9 cellular contexts compared by ENCODE assay signal in genomic region chr3:184230081-184230602, GRCh38. TPM values are rescaled to one million over a fixed set of nuclear protein-coding genes. Genes with fewer than 3 reads are reported as not detected.
A peak's percentile ranks its signal among the peaks of the same experiment; 100 is the strongest.
DNase-seq lines count a peak whose midpoint lies in the region; ATAC-seq, FAIRE-seq and TF ChIP-seq lines count a peak whose summit lies in the region.
"Had no signal": no experiment of that assay in that cellular context is flagged by ENCODE, and none has a peak within 500 bp of the region (broad histone marks: within the 10 kb centered on the region; RNA-seq: fewer than 3 reads in every experiment).

No MANE protein-coding gene starts in this region.

- H3K27ac ChIP-seq in HEK293 (ENCODE audit: extremely low read depth, low read depth, low read length) (no peak overlapping the region), ascending aorta (no peak overlapping the region), mesodermal cell (ENCODE audit: low read depth, low read length, severe bottlenecking) (no peak overlapping the region)

- no peak for FAIRE-seq in urothelium cell line (lab: Jason Lieb, UNC)

- CTCF ChIA-PET in HEK293 (lab: Yijun Ruan, JAX): interaction anchor here (0.6 to 1.6 kb wide), 3 partner anchors 20 to 39 kb away, joined by 3 to 5 read pairs (median 3); partner anchors contain the start of gene CAMK2N2

- intact Hi-C loops in ascending aorta (cut with DNase I): no loop called here

- DNase-seq in BE2C (no peak), ascending aorta (ENCODE audit: low spot score in 2 of 2) (no peak), urothelium cell line (ENCODE audit: low spot score) (no peak)

- H3K4me1 ChIP-seq in BE2C (peaks cover 11% of the 10 kb centered on the region), HEK293 (ENCODE audit: control insufficient read depth, insufficient read depth, low read length) (no peaks in the 10 kb centered on the region), ascending aorta (peaks cover 10% of the 10 kb centered on the region in 2 donors), mesodermal cell (ENCODE audit: control insufficient read depth, insufficient read depth, low read length, poor library complexity, severe bottlenecking) (peaks cover 5% of the 10 kb centered on the region)

- POLR2A ChIA-PET in HEK293 (lab: Yijun Ruan, JAX): interaction anchor here (0.6 to 2.0 kb wide), 2 partner anchors 44 to 296 kb away, joined by 3 to 4 read pairs; partner anchors contain the start of gene ABCF3

- H3K36me3 ChIP-seq in BE2C (no peaks in the 10 kb centered on the region), HEK293 (ENCODE audit: control insufficient read depth in 2 of 2, insufficient read depth in 1 of 2, low read length in 2 of 2) (no peaks in the 10 kb centered on the region), ascending aorta (no peaks in the 10 kb centered on the region), mesodermal cell (ENCODE audit: control insufficient read depth, insufficient read depth, low read length) (no peaks in the 10 kb centered on the region)

- H3K9me3 ChIP-seq in BE2C: no peaks in the 10 kb centered on the region
- H3K9me3 ChIP-seq in HEK293 (ENCODE audit: control insufficient read depth, insufficient read depth, low read depth, low read length): no peaks in the 10 kb centered on the region
- H3K9me3 ChIP-seq in ascending aorta: no peaks in the 10 kb centered on the region
- H3K9me3 ChIP-seq in mesodermal cell (ENCODE audit: control insufficient read depth, low read length): no peaks in the 10 kb centered on the region

- H3K4me3 ChIP-seq in BE2C (ENCODE audit: low read depth, low read length): peak overlapping the region; percentile 55
- peak overlapping the region; percentile 70 for H3K4me3 ChIP-seq in HEK293 (ENCODE audit: low read depth, low read length)
- peak overlapping the region; percentile 66 to 76 for H3K4me3 ChIP-seq in ascending aorta
- H3K4me3 ChIP-seq in mesodermal cell (ENCODE audit: extremely low read depth, insufficient read depth, low read length, poor library complexity, severe bottlenecking): peak overlapping the region; percentile 22

- WGBS in mesodermal cell (ENCODE audit: insufficient coverage in 2 of 2), 2 experiments: 3% methylated on average over 31 to 60 of the region's 61 CpGs

- H3K27me3 ChIP-seq in BE2C (peaks cover 26% of the 10 kb centered on the region), ascending aorta (peaks cover 25% of the 10 kb centered on the region)

- TF ChIP-seq CTCF in BE2C (IDR thresholded peaks at IDR 0.05; ENCODE audit: low read depth, low read length) (no peak), HEK293 (tag by site-specific recombination; IDR thresholded peaks at IDR 0.05) (no peak), ascending aorta (IDR thresholded peaks at IDR 0.05) (no peak)

- ATAC-seq in HG03159 (IDR thresholded peaks at IDR 0.05; ENCODE audit: unreplicated experiment) (no peak), GM21515 (IDR thresholded peaks at IDR 0.05; ENCODE audit: unreplicated experiment) (no peak), HG03571 (IDR thresholded peaks at IDR 0.05; ENCODE audit: unreplicated experiment) (no peak)

TF ChIP-seq in HEK293, 187 proteins besides CTCF, POLR2A, EP300 and RAD21:
- TF ChIP-seq ZFHX2 (tag by site-specific recombination; conservative IDR thresholded peaks at IDR 0.05) (peak; percentile 91), ZFP41 (tag by site-specific recombination; IDR thresholded peaks at IDR 0.05; ENCODE audit: borderline replicate concordance) (no peak), GFI1B (tag by site-specific recombination; IDR thresholded peaks at IDR 0.05) (no peak), ZNF341 (tag by site-specific recombination; IDR thresholded peaks at IDR 0.05; ENCODE audit: low read depth) (peak; percentile 13; the same call in 1 of the 2 replicates), KLF9 (tag by site-specific recombination; IDR thresholded peaks at IDR 0.05; ENCODE audit: low read depth) (no peak), ZNF677 (tag by site-specific recombination; IDR thresholded peaks at IDR 0.05) (no peak), SP7 (tag by site-specific recombination; IDR thresholded peaks at IDR 0.05) (no peak), PRDM1 (tag by site-specific recombination; IDR thresholded peaks at IDR 0.05) (no peak), ZNF558 (tag by site-specific recombination; IDR thresholded peaks at IDR 0.05) (no peak), GLIS2 (tag by site-specific recombination; IDR thresholded peaks at IDR 0.05) (peak; percentile 50), ZNF585B (tag by site-specific recombination; IDR thresholded peaks at IDR 0.05) (no peak), ZBTB10 (tag by site-specific recombination; IDR thresholded peaks at IDR 0.05) (0 out of 2 replicates have a peak, but pooled peaks have one; percentile 5), ZEB2 (tag by site-specific recombination; IDR thresholded peaks at IDR 0.05) (0 out of 2 replicates have a peak, but pooled peaks have one; percentile 1), ZNF214 (tag by site-specific recombination; IDR thresholded peaks at IDR 0.05; ENCODE audit: borderline replicate concordance) (no peak), ZNF248 (tag by site-specific recombination; IDR thresholded peaks at IDR 0.05) (no peak), KLF1 (tag by site-specific recombination; IDR thresholded peaks at IDR 0.05) (no peak), EGR2 (tag by site-specific recombination; IDR thresholded peaks at IDR 0.05; ENCODE audit: low read depth) (peak; percentile 68), ZIC2 (tag by site-specific recombination; IDR thresholded peaks at IDR 0.05) (peak; percentile 65), SCRT2 (tag by site-specific recombination; IDR thresholded peaks at IDR 0.05) (peak; percentile 51; the same call in 1 of the 2 replicates), ZNF19 (tag by site-specific recombination; IDR thresholded peaks at IDR 0.05; ENCODE audit: low read depth) (no peak), ZNF335 (tag by site-specific recombination; conservative IDR thresholded peaks at IDR 0.05) (no peak), ZNF426 (tag by site-specific recombination; IDR thresholded peaks at IDR 0.05) (no peak), MYNN (tag by site-specific recombination; IDR thresholded peaks at IDR 0.05; ENCODE audit: borderline replicate concordance) (no peak)
- TF ChIP-seq, protein P1, sequence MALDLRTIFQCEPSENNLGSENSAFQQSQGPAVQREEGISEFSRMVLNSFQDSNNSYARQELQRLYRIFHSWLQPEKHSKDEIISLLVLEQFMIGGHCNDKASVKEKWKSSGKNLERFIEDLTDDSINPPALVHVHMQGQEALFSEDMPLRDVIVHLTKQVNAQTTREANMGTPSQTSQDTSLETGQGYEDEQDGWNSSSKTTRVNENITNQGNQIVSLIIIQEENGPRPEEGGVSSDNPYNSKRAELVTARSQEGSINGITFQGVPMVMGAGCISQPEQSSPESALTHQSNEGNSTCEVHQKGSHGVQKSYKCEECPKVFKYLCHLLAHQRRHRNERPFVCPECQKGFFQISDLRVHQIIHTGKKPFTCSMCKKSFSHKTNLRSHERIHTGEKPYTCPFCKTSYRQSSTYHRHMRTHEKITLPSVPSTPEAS (tag by site-specific recombination; IDR thresholded peaks at IDR 0.05): no peak
- TF ChIP-seq, protein P2, sequence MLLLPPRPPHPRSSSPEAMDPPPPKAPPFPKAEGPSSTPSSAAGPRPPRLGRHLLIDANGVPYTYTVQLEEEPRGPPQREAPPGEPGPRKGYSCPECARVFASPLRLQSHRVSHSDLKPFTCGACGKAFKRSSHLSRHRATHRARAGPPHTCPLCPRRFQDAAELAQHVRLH (tag by site-specific recombination; IDR thresholded peaks at IDR 0.05): no peak

RNA-seq across cellular contexts. Expression of gene VWA5B2, which starts 0.8 kb away (rescaled TPM):
- 17.4 TPM for polyA plus RNA-seq in BE2C (2012; ENCODE audit: insufficient read depth, insufficient read length, low read depth)
- total RNA-seq in ascending aorta: 0.32 TPM
- not detected for polyA plus RNA-seq in mesodermal cell (2013, experiment 1 of 2)
- not detected for polyA plus RNA-seq in mesodermal cell (2013, experiment 2 of 2)
- total RNA-seq: M059J had no signal

RNA-seq across cellular contexts. Expression of gene ALG3, which starts 18.6 kb away (rescaled TPM):
- polyA plus RNA-seq in BE2C (2012; ENCODE audit: insufficient read depth, insufficient read length, low read depth): 245 TPM
- total RNA-seq in ascending aorta: 167 TPM
- 41.7 TPM for polyA plus RNA-seq in mesodermal cell (2013, experiment 1 of 2)
- polyA plus RNA-seq in mesodermal cell (2013, experiment 2 of 2): 31.1 TPM

RNA-seq across cellular contexts. Expression of gene EEF1AKMT4, which starts 19.3 kb away (rescaled TPM):
- 70.9 TPM for polyA plus RNA-seq in BE2C (2012; ENCODE audit: insufficient read depth, insufficient read length, low read depth)
- total RNA-seq in ascending aorta: 4.8 TPM
- polyA plus RNA-seq in mesodermal cell (2013, experiment 1 of 2): 4.0 TPM
- 3.6 TPM for polyA plus RNA-seq in mesodermal cell (2013, experiment 2 of 2)

RNA-seq across cellular contexts. Expression of gene CAMK2N2, which starts 31.2 kb away (rescaled TPM):
- 12.8 TPM for polyA plus RNA-seq in BE2C (2012; ENCODE audit: insufficient read depth, insufficient read length, low read depth)
- total RNA-seq in ascending aorta: not detected
- 1.5 TPM for polyA plus RNA-seq in mesodermal cell (2013, experiment 1 of 2)
- polyA plus RNA-seq in mesodermal cell (2013, experiment 2 of 2): 0.86 TPM

RNA-seq across cellular contexts. Expression of gene ABCF3, which starts 44.1 kb away (rescaled TPM):
- 162 TPM for polyA plus RNA-seq in BE2C (2012; ENCODE audit: insufficient read depth, insufficient read length, low read depth)
- total RNA-seq in ascending aorta: 93.3 TPM
- polyA plus RNA-seq in mesodermal cell (2013, experiment 1 of 2): 33.7 TPM
- polyA plus RNA-seq in mesodermal cell (2013, experiment 2 of 2): 27.1 TPM
